Comparison of ENCODE assay signal across 1 cellular context in genomic region chr20:59007758-59008511, GRCh38.
TF ChIP-seq lines count a peak whose summit lies in the region.

No MANE protein-coding gene starts in this region.

TF ChIP-seq in GM23338, 12 proteins besides CTCF, POLR2A, EP300 and RAD21 (continued from another document):
- TF ChIP-seq ZNF462 (CRISPR knock-in tag; IDR thresholded peaks at IDR 0.05), result no peak
- TF ChIP-seq STAT1 (IDR thresholded peaks at IDR 0.05; ENCODE audit: unreplicated experiment), result no peak
- TF ChIP-seq JUNB (IDR thresholded peaks at IDR 0.05; ENCODE audit: unreplicated experiment), result no peak
- TF ChIP-seq CREB1 (CRISPR knock-in tag; IDR thresholded peaks at IDR 0.05; ENCODE audit: low read depth), result no peak
- TF ChIP-seq EZH2phosphoT487 (IDR thresholded peaks at IDR 0.05; ENCODE audit: unreplicated experiment), result no peak
- no peak for TF ChIP-seq NANOG (IDR thresholded peaks at IDR 0.05; ENCODE audit: borderline replicate concordance)
